In the genomic region with DNA sequence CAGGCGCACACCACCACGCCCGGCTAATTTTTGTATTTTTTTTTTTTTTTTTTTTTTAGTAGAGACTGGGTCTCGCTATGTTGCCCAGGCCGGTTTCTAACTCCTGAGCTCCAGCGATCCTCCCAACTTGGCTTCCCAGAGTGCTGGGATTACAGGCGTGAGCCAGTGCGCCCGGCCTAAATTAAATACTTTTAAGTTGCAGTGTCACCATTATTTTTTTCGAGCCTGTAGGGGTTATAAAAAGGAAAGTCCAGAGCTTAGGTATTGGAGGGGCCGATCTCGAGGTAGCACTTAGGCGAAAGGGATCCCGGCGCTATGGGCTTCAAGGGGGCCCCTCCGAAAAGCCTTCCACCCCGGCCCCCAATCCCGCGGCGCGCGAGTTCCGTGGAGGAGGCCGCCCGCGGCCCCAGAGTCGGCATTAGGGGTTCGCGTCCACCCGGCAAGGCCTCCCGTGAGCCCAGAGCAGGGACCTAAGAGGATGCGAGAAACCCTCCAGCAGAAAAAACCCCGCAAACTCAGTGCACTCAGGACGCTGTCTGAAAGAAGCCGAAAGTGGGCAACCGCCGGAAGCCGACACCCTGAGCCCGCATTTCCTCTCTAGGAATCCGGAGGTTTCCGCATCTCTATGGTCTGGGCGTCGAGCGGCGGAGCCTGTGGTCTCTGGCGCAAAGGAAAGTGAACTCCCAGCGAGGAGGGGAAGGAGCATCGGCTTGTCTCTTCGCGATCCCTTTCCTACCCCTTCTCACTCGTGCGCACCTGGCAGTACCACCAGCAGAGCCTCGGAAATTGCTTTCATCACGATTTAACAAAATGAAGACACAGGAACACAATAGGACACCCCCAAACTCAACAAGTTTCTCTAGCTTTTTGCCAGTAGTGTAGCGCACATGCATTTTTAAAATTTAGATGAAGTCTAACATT, we compare ENCODE assay signal across 1 cellular context.
TF ChIP-seq lines count a peak whose summit lies in the region.

No MANE protein-coding gene starts in this region.

TF ChIP-seq in A549, 52 proteins besides CTCF, POLR2A, EP300 and RAD21 (continued from another document):
- TF ChIP-seq, protein P1, sequence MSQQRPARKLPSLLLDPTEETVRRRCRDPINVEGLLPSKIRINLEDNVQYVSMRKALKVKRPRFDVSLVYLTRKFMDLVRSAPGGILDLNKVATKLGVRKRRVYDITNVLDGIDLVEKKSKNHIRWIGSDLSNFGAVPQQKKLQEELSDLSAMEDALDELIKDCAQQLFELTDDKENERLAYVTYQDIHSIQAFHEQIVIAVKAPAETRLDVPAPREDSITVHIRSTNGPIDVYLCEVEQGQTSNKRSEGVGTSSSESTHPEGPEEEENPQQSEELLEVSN (IDR thresholded peaks at IDR 0.05; ENCODE audit: borderline replicate concordance, low read depth) = peak; percentile 42; the same call in 1 of the 2 replicates
- no peak for TF ChIP-seq HOXB13 (CRISPR knock-in tag; IDR thresholded peaks at IDR 0.05; ENCODE audit: low read depth)
- no peak; the same call in 1 of the 2 replicates for TF ChIP-seq HOXB5 (CRISPR knock-in tag; IDR thresholded peaks at IDR 0.05)
- TF ChIP-seq PHF8 (IDR thresholded peaks at IDR 0.05; ENCODE audit: borderline replicate concordance, low read depth) = peak; percentile 57
- no peak for TF ChIP-seq ZSCAN20 (CRISPR knock-in tag; IDR thresholded peaks at IDR 0.05)
- TF ChIP-seq MYC (IDR thresholded peaks at IDR 0.05; ENCODE audit: borderline replicate concordance, low read length) = no peak
- no peak for TF ChIP-seq POLR2AphosphoS2 (conservative IDR thresholded peaks at IDR 0.05; ENCODE audit: low read length)
- TF ChIP-seq RCOR1 (IDR thresholded peaks at IDR 0.05; ENCODE audit: low read depth, low read length) = no peak
- no peak for TF ChIP-seq NR3C1 (IDR thresholded peaks at IDR 0.05)
- no peak for TF ChIP-seq EHF (CRISPR knock-in tag; IDR thresholded peaks at IDR 0.05)
- TF ChIP-seq MAFK (IDR thresholded peaks at IDR 0.05; ENCODE audit: partially characterized antibody) = no peak
- TF ChIP-seq JUN (IDR thresholded peaks at IDR 0.05) = peak; percentile 57 to 97; a peak in 4 of 5 replicates
- no peak for TF ChIP-seq ZFP36 (IDR thresholded peaks at IDR 0.05; ENCODE audit: borderline replicate concordance, partially characterized antibody)
- no peak for TF ChIP-seq ATOH8 (CRISPR knock-in tag; IDR thresholded peaks at IDR 0.05; ENCODE audit: low read depth)
- TF ChIP-seq MAZ (IDR thresholded peaks at IDR 0.05; ENCODE audit: borderline replicate concordance, low read depth, low read length) = no peak
- TF ChIP-seq JUNB (IDR thresholded peaks at IDR 0.05) = no peak
- TF ChIP-seq CEBPB (IDR thresholded peaks at IDR 0.05) = no peak
- TF ChIP-seq, protein P2, sequence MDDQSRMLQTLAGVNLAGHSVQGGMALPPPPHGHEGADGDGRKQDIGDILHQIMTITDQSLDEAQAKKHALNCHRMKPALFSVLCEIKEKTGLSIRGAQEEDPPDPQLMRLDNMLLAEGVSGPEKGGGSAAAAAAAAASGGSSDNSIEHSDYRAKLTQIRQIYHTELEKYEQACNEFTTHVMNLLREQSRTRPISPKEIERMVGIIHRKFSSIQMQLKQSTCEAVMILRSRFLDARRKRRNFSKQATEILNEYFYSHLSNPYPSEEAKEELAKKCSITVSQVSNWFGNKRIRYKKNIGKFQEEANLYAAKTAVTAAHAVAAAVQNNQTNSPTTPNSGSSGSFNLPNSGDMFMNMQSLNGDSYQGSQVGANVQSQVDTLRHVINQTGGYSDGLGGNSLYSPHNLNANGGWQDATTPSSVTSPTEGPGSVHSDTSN (IDR thresholded peaks at IDR 0.05) = no peak
- no peak for TF ChIP-seq TFCP2L1 (CRISPR knock-in tag; IDR thresholded peaks at IDR 0.05)
- TF ChIP-seq NFE2L2 (conservative IDR thresholded peaks at IDR 0.05; ENCODE audit: low read length) = no peak
- no peak for TF ChIP-seq CBX8 (IDR thresholded peaks at IDR 0.05)
- no peak for TF ChIP-seq HDAC2 (IDR thresholded peaks at IDR 0.05)
- no peak for TF ChIP-seq RFX5 (IDR thresholded peaks at IDR 0.05)
- 0 out of 2 replicates have a peak, but pooled peaks have one; percentile 20 for TF ChIP-seq TP53 (CRISPR knock-in tag; IDR thresholded peaks at IDR 0.05)
- TF ChIP-seq, protein P3, sequence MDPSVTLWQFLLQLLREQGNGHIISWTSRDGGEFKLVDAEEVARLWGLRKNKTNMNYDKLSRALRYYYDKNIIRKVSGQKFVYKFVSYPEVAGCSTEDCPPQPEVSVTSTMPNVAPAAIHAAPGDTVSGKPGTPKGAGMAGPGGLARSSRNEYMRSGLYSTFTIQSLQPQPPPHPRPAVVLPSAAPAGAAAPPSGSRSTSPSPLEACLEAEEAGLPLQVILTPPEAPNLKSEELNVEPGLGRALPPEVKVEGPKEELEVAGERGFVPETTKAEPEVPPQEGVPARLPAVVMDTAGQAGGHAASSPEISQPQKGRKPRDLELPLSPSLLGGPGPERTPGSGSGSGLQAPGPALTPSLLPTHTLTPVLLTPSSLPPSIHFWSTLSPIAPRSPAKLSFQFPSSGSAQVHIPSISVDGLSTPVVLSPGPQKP (IDR thresholded peaks at IDR 0.05; ENCODE audit: low read depth, low read length) = no peak
- peak; percentile 34; the same call in 1 of the 2 replicates for TF ChIP-seq HMGXB4 (CRISPR knock-in tag; IDR thresholded peaks at IDR 0.05; ENCODE audit: borderline replicate concordance)
- TF ChIP-seq RARB (CRISPR knock-in tag; IDR thresholded peaks at IDR 0.05) = no peak
